In the genomic region with DNA sequence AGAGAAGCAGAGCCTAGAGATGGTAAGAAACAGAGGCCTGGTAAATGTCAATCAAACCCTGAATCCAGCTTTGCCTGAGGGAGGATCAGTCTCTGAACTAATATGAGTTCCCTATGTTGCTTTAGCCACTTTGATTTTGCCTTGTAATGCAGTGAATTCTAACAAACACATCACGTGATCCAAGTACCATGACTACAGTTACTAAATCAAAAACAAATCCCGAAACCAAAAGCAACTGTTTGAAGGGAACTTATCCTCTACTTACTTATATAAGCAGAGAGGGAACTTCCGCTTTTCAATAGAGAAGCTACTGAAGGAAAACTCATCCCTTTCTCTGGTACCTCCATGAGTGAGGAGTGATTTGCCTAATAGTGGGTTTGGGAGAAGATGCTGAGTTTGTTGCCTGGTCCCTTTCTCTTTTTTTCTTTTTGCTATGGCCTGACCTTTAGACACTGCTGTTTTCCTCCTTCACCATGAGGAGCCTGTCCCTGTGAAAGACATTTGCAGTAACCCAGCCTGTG, we compare ENCODE assay signal across 1 cellular context.
A peak's percentile ranks its signal among the peaks of the same experiment; 100 is the strongest.
TF ChIP-seq lines count a peak whose summit lies in the region.

No MANE protein-coding gene starts in this region.

TF ChIP-seq in K562, 482 proteins besides CTCF, POLR2A, EP300 and RAD21 (continues in another document):
- TF ChIP-seq RFX1 (IDR thresholded peaks at IDR 0.05) (peak; percentile 50), ZNF436 (CRISPR knock-in tag; IDR thresholded peaks at IDR 0.05) (no peak), CBFA2T2 (conservative IDR thresholded peaks at IDR 0.05) (peak; percentile 60), ZEB2 (IDR thresholded peaks at IDR 0.05) (no peak), TCF3 (CRISPR knock-in tag; IDR thresholded peaks at IDR 0.05) (no peak), JUND (IDR thresholded peaks at IDR 0.05; ENCODE audit: borderline replicate concordance, low read depth, low read length) (no peak), JUND (tag; IDR thresholded peaks at IDR 0.05; ENCODE audit: borderline replicate concordance, low read depth, low read length) (0 out of 3 replicates have a peak, but pooled peaks have one; percentile 17), MEIS2 (IDR thresholded peaks at IDR 0.05; ENCODE audit: partially characterized antibody) (peak; percentile 13), BDP1 (IDR thresholded peaks at IDR 0.05; ENCODE audit: insufficient read depth, insufficient read length) (no peak), RAD51 (IDR thresholded peaks at IDR 0.05; ENCODE audit: borderline replicate concordance, low read depth) (peak; percentile 93), SMARCC2 (IDR thresholded peaks at IDR 0.05; ENCODE audit: low read depth) (no peak), GABPA (tag; conservative IDR thresholded peaks at IDR 0.05; ENCODE audit: low read depth) (0 out of 2 replicates have a peak, but pooled peaks have one; percentile 26), HMG20A (CRISPR knock-in tag; conservative IDR thresholded peaks at IDR 0.05) (no peak), TOE1 (IDR thresholded peaks at IDR 0.05; ENCODE audit: borderline replicate concordance) (peak; percentile 95), TOE1 (CRISPR knock-in tag; IDR thresholded peaks at IDR 0.05; ENCODE audit: borderline replicate concordance, low read depth) (no peak), BHLHE40 (IDR thresholded peaks at IDR 0.05; ENCODE audit: low read length) (peak; percentile 6; the same call in 1 of the 2 replicates), MBD2 (IDR thresholded peaks at IDR 0.05; ENCODE audit: borderline replicate concordance, low read depth) (no peak), FOXJ2 (tag; IDR thresholded peaks at IDR 0.05) (peak; percentile 63), ILF3 (IDR thresholded peaks at IDR 0.05; ENCODE audit: borderline replicate concordance) (no peak), ZNF184 (CRISPR knock-in tag; IDR thresholded peaks at IDR 0.05) (no peak), LARP7 (IDR thresholded peaks at IDR 0.05) (no peak)
- TF ChIP-seq, protein P1, sequence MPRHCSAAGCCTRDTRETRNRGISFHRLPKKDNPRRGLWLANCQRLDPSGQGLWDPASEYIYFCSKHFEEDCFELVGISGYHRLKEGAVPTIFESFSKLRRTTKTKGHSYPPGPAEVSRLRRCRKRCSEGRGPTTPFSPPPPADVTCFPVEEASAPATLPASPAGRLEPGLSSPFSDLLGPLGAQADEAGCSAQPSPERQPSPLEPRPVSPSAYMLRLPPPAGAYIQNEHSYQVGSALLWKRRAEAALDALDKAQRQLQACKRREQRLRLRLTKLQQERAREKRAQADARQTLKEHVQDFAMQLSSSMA (CRISPR knock-in tag; IDR thresholded peaks at IDR 0.05): no peak
- TF ChIP-seq, protein P2, sequence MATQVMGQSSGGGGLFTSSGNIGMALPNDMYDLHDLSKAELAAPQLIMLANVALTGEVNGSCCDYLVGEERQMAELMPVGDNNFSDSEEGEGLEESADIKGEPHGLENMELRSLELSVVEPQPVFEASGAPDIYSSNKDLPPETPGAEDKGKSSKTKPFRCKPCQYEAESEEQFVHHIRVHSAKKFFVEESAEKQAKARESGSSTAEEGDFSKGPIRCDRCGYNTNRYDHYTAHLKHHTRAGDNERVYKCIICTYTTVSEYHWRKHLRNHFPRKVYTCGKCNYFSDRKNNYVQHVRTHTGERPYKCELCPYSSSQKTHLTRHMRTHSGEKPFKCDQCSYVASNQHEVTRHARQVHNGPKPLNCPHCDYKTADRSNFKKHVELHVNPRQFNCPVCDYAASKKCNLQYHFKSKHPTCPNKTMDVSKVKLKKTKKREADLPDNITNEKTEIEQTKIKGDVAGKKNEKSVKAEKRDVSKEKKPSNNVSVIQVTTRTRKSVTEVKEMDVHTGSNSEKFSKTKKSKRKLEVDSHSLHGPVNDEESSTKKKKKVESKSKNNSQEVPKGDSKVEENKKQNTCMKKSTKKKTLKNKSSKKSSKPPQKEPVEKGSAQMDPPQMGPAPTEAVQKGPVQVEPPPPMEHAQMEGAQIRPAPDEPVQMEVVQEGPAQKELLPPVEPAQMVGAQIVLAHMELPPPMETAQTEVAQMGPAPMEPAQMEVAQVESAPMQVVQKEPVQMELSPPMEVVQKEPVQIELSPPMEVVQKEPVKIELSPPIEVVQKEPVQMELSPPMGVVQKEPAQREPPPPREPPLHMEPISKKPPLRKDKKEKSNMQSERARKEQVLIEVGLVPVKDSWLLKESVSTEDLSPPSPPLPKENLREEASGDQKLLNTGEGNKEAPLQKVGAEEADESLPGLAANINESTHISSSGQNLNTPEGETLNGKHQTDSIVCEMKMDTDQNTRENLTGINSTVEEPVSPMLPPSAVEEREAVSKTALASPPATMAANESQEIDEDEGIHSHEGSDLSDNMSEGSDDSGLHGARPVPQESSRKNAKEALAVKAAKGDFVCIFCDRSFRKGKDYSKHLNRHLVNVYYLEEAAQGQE (CRISPR knock-in tag; IDR thresholded peaks at IDR 0.05; ENCODE audit: low read depth): no peak
- TF ChIP-seq, protein P3, sequence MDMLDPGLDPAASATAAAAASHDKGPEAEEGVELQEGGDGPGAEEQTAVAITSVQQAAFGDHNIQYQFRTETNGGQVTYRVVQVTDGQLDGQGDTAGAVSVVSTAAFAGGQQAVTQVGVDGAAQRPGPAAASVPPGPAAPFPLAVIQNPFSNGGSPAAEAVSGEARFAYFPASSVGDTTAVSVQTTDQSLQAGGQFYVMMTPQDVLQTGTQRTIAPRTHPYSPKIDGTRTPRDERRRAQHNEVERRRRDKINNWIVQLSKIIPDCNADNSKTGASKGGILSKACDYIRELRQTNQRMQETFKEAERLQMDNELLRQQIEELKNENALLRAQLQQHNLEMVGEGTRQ (CRISPR knock-in tag; IDR thresholded peaks at IDR 0.05): peak; percentile 65
- TF ChIP-seq, protein P4, sequence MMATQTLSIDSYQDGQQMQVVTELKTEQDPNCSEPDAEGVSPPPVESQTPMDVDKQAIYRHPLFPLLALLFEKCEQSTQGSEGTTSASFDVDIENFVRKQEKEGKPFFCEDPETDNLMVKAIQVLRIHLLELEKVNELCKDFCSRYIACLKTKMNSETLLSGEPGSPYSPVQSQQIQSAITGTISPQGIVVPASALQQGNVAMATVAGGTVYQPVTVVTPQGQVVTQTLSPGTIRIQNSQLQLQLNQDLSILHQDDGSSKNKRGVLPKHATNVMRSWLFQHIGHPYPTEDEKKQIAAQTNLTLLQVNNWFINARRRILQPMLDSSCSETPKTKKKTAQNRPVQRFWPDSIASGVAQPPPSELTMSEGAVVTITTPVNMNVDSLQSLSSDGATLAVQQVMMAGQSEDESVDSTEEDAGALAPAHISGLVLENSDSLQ (IDR thresholded peaks at IDR 0.05): peak; percentile 80
- TF ChIP-seq, protein P5, sequence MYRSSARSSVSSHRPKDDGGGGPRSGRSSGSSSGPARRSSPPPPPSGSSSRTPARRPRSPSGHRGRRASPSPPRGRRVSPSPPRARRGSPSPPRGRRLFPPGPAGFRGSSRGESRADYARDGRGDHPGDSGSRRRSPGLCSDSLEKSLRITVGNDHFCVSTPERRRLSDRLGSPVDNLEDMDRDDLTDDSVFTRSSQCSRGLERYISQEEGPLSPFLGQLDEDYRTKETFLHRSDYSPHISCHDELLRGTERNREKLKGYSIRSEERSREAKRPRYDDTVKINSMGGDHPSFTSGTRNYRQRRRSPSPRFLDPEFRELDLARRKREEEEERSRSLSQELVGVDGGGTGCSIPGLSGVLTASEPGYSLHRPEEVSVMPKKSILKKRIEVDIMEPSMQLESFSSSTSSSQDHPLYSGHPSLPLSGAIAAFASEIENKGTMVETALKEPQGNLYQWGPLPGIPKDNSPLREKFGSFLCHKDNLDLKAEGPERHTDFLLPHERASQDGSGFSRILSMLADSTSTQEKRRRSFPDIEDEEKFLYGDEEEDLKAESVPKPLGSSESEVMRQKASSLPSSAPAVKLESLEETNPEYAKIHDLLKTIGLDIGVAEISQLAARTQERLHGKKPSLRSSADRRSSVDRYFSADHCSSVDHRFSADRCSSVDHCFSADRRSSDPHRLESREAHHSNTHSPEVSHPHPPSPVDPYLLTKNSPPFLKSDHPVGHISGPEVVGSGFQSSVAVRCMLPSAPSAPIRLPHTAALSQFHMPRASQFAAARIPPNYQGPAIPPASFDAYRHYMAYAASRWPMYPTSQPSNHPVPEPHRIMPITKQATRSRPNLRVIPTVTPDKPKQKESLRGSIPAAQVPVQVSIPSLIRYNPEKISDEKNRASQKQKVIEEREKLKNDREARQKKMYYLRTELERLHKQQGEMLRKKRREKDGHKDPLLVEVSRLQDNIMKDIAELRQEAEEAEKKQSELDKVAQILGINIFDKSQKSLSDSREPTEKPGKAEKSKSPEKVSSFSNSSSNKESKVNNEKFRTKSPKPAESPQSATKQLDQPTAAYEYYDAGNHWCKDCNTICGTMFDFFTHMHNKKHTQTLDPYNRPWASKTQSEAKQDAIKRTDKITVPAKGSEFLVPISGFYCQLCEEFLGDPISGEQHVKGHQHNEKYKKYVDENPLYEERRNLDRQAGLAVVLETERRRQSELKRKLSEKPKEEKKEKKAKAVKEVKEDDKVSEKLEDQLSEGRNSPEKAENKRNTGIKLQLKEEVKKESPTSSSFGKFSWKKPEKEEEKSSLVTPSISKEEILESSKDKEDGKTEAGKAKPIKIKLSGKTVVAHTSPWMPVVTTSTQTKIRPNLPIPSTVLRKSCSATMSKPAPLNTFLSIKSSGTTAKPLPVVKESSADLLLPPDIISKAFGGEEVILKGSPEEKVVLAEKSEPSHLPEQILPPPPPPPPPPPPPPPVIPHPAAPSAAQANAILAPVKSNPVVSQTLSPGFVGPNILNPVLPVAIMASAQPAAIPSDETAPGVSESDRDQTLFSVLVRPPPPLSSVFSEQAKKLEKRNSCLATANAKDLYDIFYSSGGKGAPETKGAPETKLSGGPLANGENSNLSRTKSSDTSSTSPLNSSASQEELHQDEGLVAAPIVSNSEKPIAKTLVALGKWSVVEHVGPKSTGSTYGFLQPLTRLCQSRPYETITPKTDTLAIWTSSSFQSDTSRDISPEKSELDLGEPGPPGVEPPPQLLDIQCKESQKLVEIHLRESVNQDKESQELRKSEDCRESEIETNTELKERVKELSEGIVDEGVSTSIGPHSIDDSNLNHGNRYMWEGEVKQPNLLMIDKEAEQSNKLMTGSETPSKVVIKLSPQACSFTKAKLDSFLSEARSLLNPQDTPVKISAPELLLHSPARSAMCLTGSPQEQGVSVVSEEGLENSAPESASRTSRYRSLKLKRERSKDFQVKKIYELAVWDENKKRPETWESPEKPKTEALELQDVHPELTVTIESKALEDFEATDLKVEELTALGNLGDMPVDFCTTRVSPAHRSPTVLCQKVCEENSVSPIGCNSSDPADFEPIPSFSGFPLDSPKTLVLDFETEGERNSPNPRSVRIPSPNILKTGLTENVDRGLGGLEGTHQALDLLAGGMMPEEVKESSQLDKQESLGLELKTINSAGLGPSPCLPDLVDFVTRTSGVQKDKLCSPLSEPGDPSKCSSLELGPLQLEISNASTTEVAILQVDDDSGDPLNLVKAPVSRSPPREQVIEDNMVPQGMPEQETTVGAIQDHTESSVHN (IDR thresholded peaks at IDR 0.05; ENCODE audit: borderline replicate concordance in 1 of 2, low read depth in 1 of 2): no peak
- TF ChIP-seq, protein P6, sequence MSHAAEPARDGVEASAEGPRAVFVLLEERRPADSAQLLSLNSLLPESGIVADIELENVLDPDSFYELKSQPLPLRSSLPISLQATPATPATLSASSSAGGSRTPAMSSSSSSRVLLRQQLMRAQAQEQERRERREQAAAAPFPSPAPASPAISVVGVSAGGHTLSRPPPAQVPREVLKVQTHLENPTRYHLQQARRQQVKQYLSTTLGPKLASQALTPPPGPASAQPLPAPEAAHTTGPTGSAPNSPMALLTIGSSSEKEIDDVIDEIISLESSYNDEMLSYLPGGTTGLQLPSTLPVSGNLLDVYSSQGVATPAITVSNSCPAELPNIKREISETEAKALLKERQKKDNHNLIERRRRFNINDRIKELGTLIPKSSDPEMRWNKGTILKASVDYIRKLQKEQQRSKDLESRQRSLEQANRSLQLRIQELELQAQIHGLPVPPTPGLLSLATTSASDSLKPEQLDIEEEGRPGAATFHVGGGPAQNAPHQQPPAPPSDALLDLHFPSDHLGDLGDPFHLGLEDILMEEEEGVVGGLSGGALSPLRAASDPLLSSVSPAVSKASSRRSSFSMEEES (CRISPR knock-in tag; IDR thresholded peaks at IDR 0.05): peak; percentile 97
- TF ChIP-seq, protein P7, sequence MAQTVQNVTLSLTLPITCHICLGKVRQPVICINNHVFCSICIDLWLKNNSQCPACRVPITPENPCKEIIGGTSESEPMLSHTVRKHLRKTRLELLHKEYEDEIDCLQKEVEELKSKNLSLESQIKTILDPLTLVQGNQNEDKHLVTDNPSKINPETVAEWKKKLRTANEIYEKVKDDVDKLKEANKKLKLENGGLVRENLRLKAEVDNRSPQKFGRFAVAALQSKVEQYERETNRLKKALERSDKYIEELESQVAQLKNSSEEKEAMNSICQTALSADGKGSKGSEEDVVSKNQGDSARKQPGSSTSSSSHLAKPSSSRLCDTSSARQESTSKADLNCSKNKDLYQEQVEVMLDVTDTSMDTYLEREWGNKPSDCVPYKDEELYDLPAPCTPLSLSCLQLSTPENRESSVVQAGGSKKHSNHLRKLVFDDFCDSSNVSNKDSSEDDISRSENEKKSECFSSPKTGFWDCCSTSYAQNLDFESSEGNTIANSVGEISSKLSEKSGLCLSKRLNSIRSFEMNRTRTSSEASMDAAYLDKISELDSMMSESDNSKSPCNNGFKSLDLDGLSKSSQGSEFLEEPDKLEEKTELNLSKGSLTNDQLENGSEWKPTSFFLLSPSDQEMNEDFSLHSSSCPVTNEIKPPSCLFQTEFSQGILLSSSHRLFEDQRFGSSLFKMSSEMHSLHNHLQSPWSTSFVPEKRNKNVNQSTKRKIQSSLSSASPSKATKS (CRISPR knock-in tag; IDR thresholded peaks at IDR 0.05): no peak
- TF ChIP-seq, protein P8, sequence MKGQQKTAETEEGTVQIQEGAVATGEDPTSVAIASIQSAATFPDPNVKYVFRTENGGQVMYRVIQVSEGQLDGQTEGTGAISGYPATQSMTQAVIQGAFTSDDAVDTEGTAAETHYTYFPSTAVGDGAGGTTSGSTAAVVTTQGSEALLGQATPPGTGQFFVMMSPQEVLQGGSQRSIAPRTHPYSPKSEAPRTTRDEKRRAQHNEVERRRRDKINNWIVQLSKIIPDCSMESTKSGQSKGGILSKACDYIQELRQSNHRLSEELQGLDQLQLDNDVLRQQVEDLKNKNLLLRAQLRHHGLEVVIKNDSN (CRISPR knock-in tag; IDR thresholded peaks at IDR 0.05): peak; percentile 62
- TF ChIP-seq, protein P9, sequence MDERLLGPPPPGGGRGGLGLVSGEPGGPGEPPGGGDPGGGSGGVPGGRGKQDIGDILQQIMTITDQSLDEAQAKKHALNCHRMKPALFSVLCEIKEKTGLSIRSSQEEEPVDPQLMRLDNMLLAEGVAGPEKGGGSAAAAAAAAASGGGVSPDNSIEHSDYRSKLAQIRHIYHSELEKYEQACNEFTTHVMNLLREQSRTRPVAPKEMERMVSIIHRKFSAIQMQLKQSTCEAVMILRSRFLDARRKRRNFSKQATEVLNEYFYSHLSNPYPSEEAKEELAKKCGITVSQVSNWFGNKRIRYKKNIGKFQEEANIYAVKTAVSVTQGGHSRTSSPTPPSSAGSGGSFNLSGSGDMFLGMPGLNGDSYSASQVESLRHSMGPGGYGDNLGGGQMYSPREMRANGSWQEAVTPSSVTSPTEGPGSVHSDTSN (CRISPR knock-in tag; IDR thresholded peaks at IDR 0.05; ENCODE audit: low read depth): no peak
- TF ChIP-seq, protein P9 (tag; conservative IDR thresholded peaks at IDR 0.05; ENCODE audit: low read depth): peak; percentile 62
